In the genomic region with DNA sequence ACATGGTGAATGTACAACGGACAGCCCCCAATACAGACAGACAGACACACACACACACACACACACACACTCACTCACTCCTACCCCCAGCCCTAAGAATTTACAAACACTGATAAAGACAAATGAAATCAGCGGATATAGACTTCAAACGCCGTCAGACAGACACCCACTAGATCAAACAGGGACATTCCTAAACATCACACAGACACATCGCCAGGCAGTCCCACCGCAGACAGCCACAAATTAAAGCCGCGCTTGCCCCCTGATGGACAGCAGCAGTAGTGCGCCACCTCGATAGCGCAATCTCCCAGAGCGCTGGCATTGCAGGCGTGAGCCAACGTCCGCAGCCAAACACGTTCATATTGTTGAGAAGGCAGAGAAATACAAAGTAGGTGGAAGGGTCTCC, we compare ENCODE assay signal across 8 cellular contexts. TPM values are rescaled to one million over a fixed set of nuclear protein-coding genes. Genes with fewer than 3 reads are reported as not detected.
DNase-seq lines count a peak whose midpoint lies in the region; ATAC-seq and TF ChIP-seq lines count a peak whose summit lies in the region.

No MANE protein-coding gene starts in this region.

- DNase-seq in GM12865 (ENCODE audit: low read depth) (peak; percentile 94), NCI-H524 treated with DMSO at 0.1 percent for 48 hours (lab: John Stamatoyannopoulos, UW) (peak; percentile 53), cerebellum (ENCODE audit: low spot score) (peak; percentile 8), left lung (peak; percentile 86 to 93)
- peak; percentile 78 to 87 for DNase-seq in activated CD4-positive, alpha-beta T cell treated with anti-CD3 and anti-CD28 coated beads for 24 hours (ENCODE audit: low read depth in 2 of 2)
- DNase-seq in stimulated activated CD4-positive, alpha-beta T cell treated with anti-CD3 and anti-CD28 coated beads, Interleukin-4, amount 100 ng/mL, for 24 hours, result peak; percentile 93

- peak; percentile 65 for ATAC-seq in HG02852 (IDR thresholded peaks at IDR 0.05; ENCODE audit: unreplicated experiment)
- ATAC-seq in left lung, result peak; percentile 96
- ATAC-seq in GM19463 (IDR thresholded peaks at IDR 0.05; ENCODE audit: unreplicated experiment), result no peak

- peak overlapping the region; percentile 55 for H3K4me3 ChIP-seq in GM12865 (ENCODE audit: low read depth, low read length)
- H3K4me3 ChIP-seq in left lung, result peak overlapping the region; percentile 22 to 35

- H3K27me3 ChIP-seq in left lung, result peaks cover 0 to 15% of the 10 kb centered on the region in 2 donors

- no peaks in the 10 kb centered on the region for H3K9me3 ChIP-seq in left lung

- peaks cover 0 to 2% of the 10 kb centered on the region in 2 donors for H3K36me3 ChIP-seq in left lung

- TF ChIP-seq CTCF in GM12865 (IDR thresholded peaks at IDR 0.05; ENCODE audit: insufficient read depth, low read depth, low read length, missing control alignments), result peak; percentile 89
- TF ChIP-seq CTCF in left lung (IDR thresholded peaks at IDR 0.05), result peak; percentile 86 to 92

- peaks cover 0 to 21% of the 10 kb centered on the region in 2 donors for H3K4me1 ChIP-seq in left lung

- intact Hi-C loops in left lung (cut with DNase I), result loop anchor here (5.0 to 10.0 kb wide), 2 partner anchors 128 to 230 kb away; a partner anchor contains a TSS

- peak overlapping the region in 1 of 2 donors; percentile 63 for H3K27ac ChIP-seq in left lung

RNA-seq across cellular contexts. Expression of a gene that starts 24.7 kb away (rescaled TPM):
- total RNA-seq in cerebellum (not detected), left lung (10 to 100 TPM in 1 of 2 donors, 1 to 10 TPM in 1; 1.3 to 15.2 TPM)

Comparison
In these comparisons a context has a peak if more than half of its experiments do, and no peak if none do; other contexts are left out.
1. DNase-seq: peak in every context shown above with its lines; median percentile 94 in GM12865; 93 in stimulated activated CD4-positive, alpha-beta T cell treated with anti-CD3 and anti-CD28 coated beads, Interleukin-4, amount 100 ng/mL, for 24 hours; 90 in left lung; 82 in activated CD4-positive, alpha-beta T cell treated with anti-CD3 and anti-CD28 coated beads for 24 hours; 53 in NCI-H524 treated with DMSO at 0.1 percent for 48 hours; 8 in cerebellum.